ENCODE assay signal across 19 cellular contexts in the genomic region with DNA sequence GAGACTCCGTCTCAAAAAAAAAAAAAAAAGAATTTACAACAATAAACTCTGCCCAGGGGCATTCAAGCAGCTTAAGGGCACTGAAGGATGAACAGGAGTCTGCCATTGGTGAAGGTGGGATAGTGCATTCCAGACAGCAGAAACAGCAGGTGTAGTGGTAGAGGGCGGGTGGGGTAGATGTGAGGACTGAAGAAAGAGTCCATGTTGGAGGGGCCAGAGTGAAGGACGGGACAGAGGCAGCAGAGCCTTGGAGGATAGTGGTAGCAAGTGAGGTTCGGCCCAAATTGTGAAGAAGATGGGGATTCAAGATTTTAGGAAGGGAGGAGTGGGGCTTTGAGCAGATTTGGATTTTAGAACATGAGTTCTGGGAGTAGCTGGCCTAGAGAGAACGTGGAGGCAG.
"Had no signal": no experiment of that assay in that cellular context is flagged by ENCODE, and none has a peak within 500 bp of the region (broad histone marks: within the 10 kb centered on the region; RNA-seq: fewer than 3 reads in every experiment).

No MANE protein-coding gene starts in this region.

- H3K27ac ChIP-seq: RWPE1 had no signal

- ATAC-seq: Panc1, T-cell had no signal

- H3K4me1 Mint-ChIP-seq: T-cell had no signal

- H3K4me3 Mint-ChIP-seq: T-cell had no signal

- H3K27me3 ChIP-seq: MG63 had no signal

- H3K36me3 Mint-ChIP-seq: T-cell had no signal

- H3K36me3 ChIP-seq: MG63 had no signal

- DNase-seq: IMR-90, Karpas-422, KG1, MG63, NCI-H1092 treated with DMSO at 0.1 percent for 48 hours, NCI-H1436 treated with DMSO at 0.1 percent for 48 hours, NCI-H1694, NCI-H187 treated with DMSO at 0.1 percent for 48 hours, NCI-H2029 treated with DMSO at 0.1 percent for 48 hours, NCI-H2227 treated with DMSO at 0.1 percent for 48 hours, NCI-H524 treated with DMSO at 0.1 percent for 48 hours, NCI-H69, NCI-H774, SHP77, SK-N-SH, SW 1271, T-cell had no signal

- H3K9me3 ChIP-seq: MG63, SK-N-SH had no signal

- H3K4me3 ChIP-seq: MG63 had no signal

- H3K9ac ChIP-seq: SK-N-SH had no signal

- H3K27ac Mint-ChIP-seq: T-cell had no signal

- H3K4me2 ChIP-seq: SK-N-SH had no signal
